ENCODE assay signal across 1 cellular context in the genomic region with DNA sequence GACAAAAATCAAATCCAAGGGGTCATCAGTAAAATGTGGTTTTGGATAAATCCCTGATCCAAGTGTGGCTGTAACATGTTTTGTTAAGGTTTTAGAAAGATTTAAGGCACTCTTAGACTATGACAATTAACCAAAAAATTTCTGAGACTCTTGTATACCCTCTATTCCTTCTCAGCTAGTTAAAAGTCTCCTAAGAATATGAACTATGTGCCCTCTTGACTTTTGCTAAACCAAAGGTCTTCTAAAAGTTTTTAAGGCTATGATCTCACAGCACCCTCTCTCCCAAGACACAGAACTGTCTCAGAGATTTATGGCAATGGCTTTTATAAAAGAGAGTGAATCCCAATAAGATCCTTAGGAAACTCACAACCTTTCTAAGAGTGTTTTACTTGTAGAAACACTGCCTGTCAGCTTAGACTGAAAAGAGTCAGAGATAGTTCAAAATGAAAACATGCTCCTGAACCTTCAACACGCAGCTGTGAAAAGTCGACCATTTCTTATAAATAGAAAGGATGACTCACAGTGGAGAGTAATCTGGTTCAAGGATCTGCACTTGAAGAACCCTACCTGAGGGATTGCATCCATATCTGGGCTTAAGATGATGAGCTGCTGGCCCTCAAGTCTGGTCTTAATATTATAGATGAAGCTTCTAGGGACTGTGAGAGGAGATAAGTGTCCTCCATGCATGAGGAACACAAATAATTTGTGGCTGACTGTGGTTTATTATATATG.
TF ChIP-seq lines count a peak whose summit lies in the region.

No MANE protein-coding gene starts in this region.

TF ChIP-seq in WTC11, 78 proteins besides CTCF, POLR2A, EP300 and RAD21 (continued from another document):
- TF ChIP-seq, protein P1, sequence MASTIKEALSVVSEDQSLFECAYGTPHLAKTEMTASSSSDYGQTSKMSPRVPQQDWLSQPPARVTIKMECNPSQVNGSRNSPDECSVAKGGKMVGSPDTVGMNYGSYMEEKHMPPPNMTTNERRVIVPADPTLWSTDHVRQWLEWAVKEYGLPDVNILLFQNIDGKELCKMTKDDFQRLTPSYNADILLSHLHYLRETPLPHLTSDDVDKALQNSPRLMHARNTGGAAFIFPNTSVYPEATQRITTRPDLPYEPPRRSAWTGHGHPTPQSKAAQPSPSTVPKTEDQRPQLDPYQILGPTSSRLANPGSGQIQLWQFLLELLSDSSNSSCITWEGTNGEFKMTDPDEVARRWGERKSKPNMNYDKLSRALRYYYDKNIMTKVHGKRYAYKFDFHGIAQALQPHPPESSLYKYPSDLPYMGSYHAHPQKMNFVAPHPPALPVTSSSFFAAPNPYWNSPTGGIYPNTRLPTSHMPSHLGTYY (CRISPR knock-in tag; IDR thresholded peaks at IDR 0.05): no peak
